18 cellular contexts compared by ENCODE assay signal in the genomic region with DNA sequence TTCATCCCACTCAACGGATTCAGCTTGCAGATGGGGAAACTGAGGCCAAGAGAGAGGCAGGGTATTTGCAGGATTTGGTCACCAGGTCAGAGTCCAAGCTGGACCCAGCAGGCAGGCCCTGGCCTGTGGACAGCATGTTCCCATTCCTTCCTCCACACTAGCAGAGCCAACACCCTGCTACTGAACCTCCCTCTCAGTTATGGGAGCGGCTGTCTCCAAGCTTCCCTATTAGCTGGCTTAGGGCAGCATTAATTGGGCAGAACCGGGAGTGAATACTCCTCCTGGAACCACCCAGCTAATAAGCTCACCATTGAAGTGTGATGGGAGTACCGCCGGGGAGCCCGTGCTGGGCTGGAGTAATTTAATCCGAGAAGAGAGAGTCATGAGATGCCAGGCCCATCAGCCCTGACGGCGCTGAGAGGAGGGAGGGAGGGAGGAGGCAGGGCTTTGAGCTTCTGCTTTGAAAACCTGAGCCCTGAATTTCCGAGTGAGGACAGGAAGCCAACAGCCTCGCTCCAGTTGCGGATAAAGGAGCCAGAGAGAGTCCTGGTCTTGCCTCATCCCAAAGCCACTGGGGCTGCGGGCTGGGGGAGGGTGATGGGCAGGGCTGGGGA. TPM values are rescaled to one million over a fixed set of nuclear protein-coding genes. Genes with fewer than 3 reads are reported as not detected.
DNase-seq lines count a peak whose midpoint lies in the region; ATAC-seq and TF ChIP-seq lines count a peak whose summit lies in the region.
"Had no signal": no experiment of that assay in that cellular context is flagged by ENCODE, and none has a peak within 500 bp of the region (broad histone marks: within the 10 kb centered on the region; RNA-seq: fewer than 3 reads in every experiment).

No MANE protein-coding gene starts in this region.

- H3K27me3 ChIP-seq in gastrocnemius medialis, result no peaks in the 10 kb centered on the region

- DNase-seq in NCI-H1092 (lab: John Stamatoyannopoulos, UW), result peak; percentile 43
- DNase-seq in NCI-H82 treated with DMSO at 0.1 percent for 48 hours (lab: John Stamatoyannopoulos, UW; ENCODE audit: unreplicated experiment), result peak; percentile 29
- DNase-seq in iPS DF 19.7 (ENCODE audit: low read depth, low spot score), result peak; percentile 17
- peak; percentile 75 for DNase-seq in gastrocnemius medialis
- no peak for DNase-seq in stimulated activated CD8-positive, alpha-beta memory T cell treated with anti-CD3 and anti-CD28 coated beads, Interleukin-4, amount 100 ng/mL, for 48 hours
- DNase-seq: activated naive CD8-positive, alpha-beta T cell treated with anti-CD3 and anti-CD28 coated beads, Interleukin-2, amount 50 U/mL, for 24 hours; CD4-positive, CD25-positive, alpha-beta regulatory T cell; NCI-H2029; PC-9; stimulated activated naive CD8-positive, alpha-beta T cell treated with anti-CD3 and anti-CD28 coated beads, Interleukin-15, amount 100 ng/mL, for 72 hours; SW 1271 had no signal

- no peak for TF ChIP-seq POLR2A in gastrocnemius medialis (IDR thresholded peaks at IDR 0.05)

- H3K4me3 ChIP-seq in gastrocnemius medialis, result no peak overlapping the region
- H3K4me3 ChIP-seq: coronary artery, HAP-1, PC-9 had no signal

- intact Hi-C loops in gastrocnemius medialis (cut with DNase I; ENCODE audit: low total_unique reads), result loop anchor here (1.0 kb wide), 1 partner anchor 10 kb away; no protein-coding TSS in a partner anchor

- H3K36me3 ChIP-seq in gastrocnemius medialis, result no peaks in the 10 kb centered on the region
- H3K36me3 ChIP-seq: HAP-1 had no signal

- peak; percentile 88 to 92 for ATAC-seq in gastrocnemius medialis
- no peak for ATAC-seq in GM19395 (IDR thresholded peaks at IDR 0.05; ENCODE audit: unreplicated experiment)
- ATAC-seq in GM21723 (IDR thresholded peaks at IDR 0.05; ENCODE audit: unreplicated experiment), result no peak
- ATAC-seq: activated naive CD8-positive, alpha-beta T cell treated with anti-CD3 and anti-CD28 coated beads, Interleukin-2, amount 50 U/mL, for 24 hours; sciatic nerve; stimulated activated naive CD8-positive, alpha-beta T cell treated with anti-CD3 and anti-CD28 coated beads, Interleukin-15, amount 100 ng/mL, for 72 hours had no signal

- no peak for TF ChIP-seq CTCF in gastrocnemius medialis (IDR thresholded peaks at IDR 0.05 in 4 of 5, conservative IDR thresholded peaks at IDR 0.05 in 1 of 5)

- H3K4me1 ChIP-seq in gastrocnemius medialis, result peaks cover 8 to 20% of the 10 kb centered on the region in 2 donors
- H3K4me1 ChIP-seq: HAP-1 had no signal

- in situ Hi-C loops in gastrocnemius medialis (cut with MboI; ENCODE audit: low sequenced_read_pairs in 4 of 4), result no loop called here

- no peaks in the 10 kb centered on the region for H3K9me3 ChIP-seq in gastrocnemius medialis
- H3K9me3 ChIP-seq: HAP-1 had no signal

- peak overlapping the region; percentile 71 to 86 (median 78) for H3K27ac ChIP-seq in gastrocnemius medialis
- H3K27ac ChIP-seq: coronary artery, PC-9, VCaP had no signal

RNA-seq across cellular contexts. Expression of a gene that starts 31.9 kb away (rescaled TPM):
- total RNA-seq in gastrocnemius medialis, result 1 to 10 TPM in 1 of 4 donors, under 1 TPM in 3; 0.12 to 1.0 (median 0.46) TPM
- total RNA-seq: CD4-positive, CD25-positive, alpha-beta regulatory T cell; LHCN-M2 had no signal

Comparison
In these comparisons a context has a peak if more than half of its experiments do, and no peak if none do; other contexts are left out.
1. ATAC-seq: peak in gastrocnemius medialis (2 of 2); none in GM19395 (single experiment) and GM21723 (single experiment).